In genomic region chr1:44811714-44812151, GRCh38 we compare ENCODE assay signal across 9 cellular contexts. TPM values are rescaled to one million over a fixed set of nuclear protein-coding genes. Genes with fewer than 3 reads are reported as not detected.
DNase-seq lines count a peak whose midpoint lies in the region; ATAC-seq, FAIRE-seq and TF ChIP-seq lines count a peak whose summit lies in the region.
"Had no signal": no experiment of that assay in that cellular context is flagged by ENCODE, and none has a peak within 500 bp of the region (broad histone marks: within the 10 kb centered on the region; RNA-seq: fewer than 3 reads in every experiment).

No MANE protein-coding gene starts in this region.

- POLR2A ChIA-PET in MCF 10A (lab: Yijun Ruan, JAX) (interaction anchor here (2.2 kb wide), 1 partner anchor 12 kb away, joined by 7 read pairs; the partner anchor contains the start of gene PLK3), K562 (lab: Yijun Ruan, JAX) (interaction anchor here (0.6 to 16.9 kb wide), 6 partner anchors 7 to 200 kb away, joined by 3 to 594 read pairs (median 6); partner anchors contain the start of genes RPS8 and UROD)

- dilution Hi-C loops in mammary epithelial cell (cut with HindIII; ENCODE audit: low sequenced_read_pairs): no loop called here

- H3K9me3 Mint-ChIP-seq in MCF 10A (ENCODE audit: unreplicated experiment): no peaks in the 10 kb centered on the region

- H4K20me1 ChIP-seq in mammary epithelial cell (ENCODE audit: insufficient read depth, low read length) (no peaks in the 10 kb centered on the region), K562 (replicated peaks; ENCODE audit: control insufficient read depth, insufficient read depth, low read length) (no peaks in the 10 kb centered on the region)

- H3K4me2 ChIP-seq in mammary epithelial cell (ENCODE audit: insufficient read depth, low read depth, low read length) (no peak overlapping the region), K562 (ENCODE audit: insufficient read depth, low read length) (peak overlapping the region; percentile 13)

- H3K4me1 Mint-ChIP-seq in MCF 10A (ENCODE audit: insufficient read depth, unreplicated experiment): peaks cover 50% of the 10 kb centered on the region

- H2AFZ ChIP-seq in mammary epithelial cell (ENCODE audit: low read depth, low read length): no peak overlapping the region
- H2AFZ ChIP-seq in K562 (ENCODE audit: low read depth, low read length): no peak overlapping the region

- H3K79me2 ChIP-seq in mammary epithelial cell (ENCODE audit: insufficient read depth, low read length) (peaks cover 4% of the 10 kb centered on the region), K562 (ENCODE audit: control insufficient read depth, insufficient read depth, low read length) (peaks cover 13% of the 10 kb centered on the region; the same call in 1 of the 3 replicates)

- no peak for TF ChIP-seq EP300 in K562 (IDR thresholded peaks at IDR 0.05; ENCODE audit: low read length)

- H3K9me1 ChIP-seq in K562 (ENCODE audit: control insufficient read depth, insufficient read depth, low read length): peaks cover 6% of the 10 kb centered on the region

- no peaks in the 10 kb centered on the region for H3K27me3 Mint-ChIP-seq in MCF 10A (ENCODE audit: insufficient read depth, unreplicated experiment)

- peak overlapping the region; percentile 14 for H3K27ac Mint-ChIP-seq in MCF 10A (ENCODE audit: low read depth, unreplicated experiment)

- no peak for TF ChIP-seq RAD21 in K562 (CRISPR knock-in tag; conservative IDR thresholded peaks at IDR 0.05 in 1 of 2, IDR thresholded peaks at IDR 0.05 in 1 of 2)

- no peak for TF ChIP-seq POLR2A in K562 (conservative IDR thresholded peaks at IDR 0.05)
- TF ChIP-seq POLR2A in H54 (IDR thresholded peaks at IDR 0.05; ENCODE audit: low read depth, low read length): no peak

- peaks cover 7% of the 10 kb centered on the region for H3K36me3 ChIP-seq in mammary epithelial cell (ENCODE audit: insufficient read depth, low read length)
- H3K36me3 ChIP-seq in K562 (ENCODE audit: control insufficient read depth, insufficient read depth, low read length): peaks cover 3% of the 10 kb centered on the region; the same call in 2 of the 3 replicates
- peaks cover 3% of the 10 kb centered on the region for H3K36me3 ChIP-seq in lower lobe of right lung
- peaks cover 1% of the 10 kb centered on the region for H3K36me3 ChIP-seq in upper lobe of right lung

- 87% methylated on average over 1 of the region's 3 CpGs for WGBS in mammary epithelial cell (ENCODE audit: low coverage, missing lambda C conversion rate)
- 41% methylated on average over 3 of the region's 3 CpGs for WGBS in K562 (ENCODE audit: insufficient coverage, low coverage, missing lambda C conversion rate)

- H3K4me3 ChIP-seq in mammary epithelial cell (replicated peaks in 1 of 3; ENCODE audit: insufficient read depth in 1 of 3, low read depth in 2 of 3, low read length in 3 of 3) (no peak overlapping the region), K562 (no peak overlapping the region), lower lobe of right lung (no peak overlapping the region), upper lobe of right lung (no peak overlapping the region)

- DNase-seq in MCF 10A (ENCODE audit: unreplicated experiment) (no peak), mammary epithelial cell (no peak), K562 (ENCODE audit: extremely low read depth in 1 of 4, low spot score in 3 of 4) (peak in 2 of 4 experiments; percentile 57 to 69), lower lobe of right lung (peak; percentile 25), upper lobe of right lung (peak; percentile 50), DMS79 (lab: John Stamatoyannopoulos, UW) (no peak), NCI-H510A (lab: John Stamatoyannopoulos, UW) (no peak), H54 (ENCODE audit: insufficient read length, low spot score) (no peak)

- no peak for ATAC-seq in K562
- ATAC-seq in lower lobe of right lung: no peak
- no peak for ATAC-seq in upper lobe of right lung

- no peaks in the 10 kb centered on the region for H3K27me3 ChIP-seq in mammary epithelial cell (ENCODE audit: insufficient read depth, low read length)
- H3K27me3 ChIP-seq in K562 (ENCODE audit: control insufficient read depth in 2 of 2, insufficient read depth in 2 of 2, low read length in 2 of 2): no peaks in the 10 kb centered on the region
- no peaks in the 10 kb centered on the region for H3K27me3 ChIP-seq in lower lobe of right lung (ENCODE audit: low read depth)
- H3K27me3 ChIP-seq in upper lobe of right lung: no peaks in the 10 kb centered on the region

- FAIRE-seq in K562 (lab: Jason Lieb, UNC) (peak; percentile 42), H54 (lab: Jason Lieb, UNC) (no peak)

- CTCF ChIA-PET in MCF 10A (lab: Yijun Ruan, JAX) (interaction anchor here (0.6 to 0.7 kb wide), 3 partner anchors 18 to 36 kb away, joined by 3 read pairs; no protein-coding TSS in a partner anchor), mammary epithelial cell (lab: Charles Lee; ENCODE audit: low non-redundant PET) (no interaction called here), K562 (lab: Yijun Ruan, JAX; ENCODE audit: low intra/inter-chr PET ratio) (no interaction called here)

- BruUV-seq in MCF 10A (replicated peaks; lab: Mats Ljungman, UMichigan) (no TSS peak), mammary epithelial cell (replicated peaks; lab: Mats Ljungman, UMichigan) (no TSS peak), K562 (replicated peaks; lab: Mats Ljungman, UMichigan) (no TSS peak)

- in situ Hi-C loops in mammary epithelial cell (cut with MboI; ENCODE audit: low sequenced_read_pairs in 2 of 2): no loop called here
- in situ Hi-C loops in K562 (cut with MboI): no loop called here

- no peak overlapping the region for H3K27ac ChIP-seq in mammary epithelial cell (ENCODE audit: insufficient read depth, low read depth, low read length)
- H3K27ac ChIP-seq in K562 (ENCODE audit: extremely low read depth, low read depth, low read length): peak overlapping the region; percentile 29; the same call in 1 of the 3 replicates
- H3K27ac ChIP-seq in lower lobe of right lung: peak overlapping the region; percentile 100
- H3K27ac ChIP-seq in upper lobe of right lung: peak overlapping the region; percentile 100

- H3K36me3 Mint-ChIP-seq in MCF 10A (ENCODE audit: insufficient read depth, unreplicated experiment): peaks cover 65% of the 10 kb centered on the region

- H3K4me1 ChIP-seq in mammary epithelial cell (ENCODE audit: insufficient read depth, low read length) (peaks cover 68% of the 10 kb centered on the region), K562 (replicated peaks in 1 of 2; ENCODE audit: control insufficient read depth in 2 of 2, insufficient read depth in 2 of 2, low read length in 2 of 2) (peaks cover 53 to 57% of the 10 kb centered on the region in 2 experiments), lower lobe of right lung (peaks cover 86% of the 10 kb centered on the region), upper lobe of right lung (peaks cover 65% of the 10 kb centered on the region)

- H3K9me3 ChIP-seq in mammary epithelial cell (replicated peaks; ENCODE audit: insufficient read depth, low read length) (no peaks in the 10 kb centered on the region), K562 (replicated peaks; ENCODE audit: control insufficient read depth, insufficient read depth, low read depth, low read length) (no peaks in the 10 kb centered on the region; the same call in 1 of the 2 replicates), lower lobe of right lung (no peaks in the 10 kb centered on the region), upper lobe of right lung (no peaks in the 10 kb centered on the region)

- TF ChIP-seq CTCF in MCF 10A (IDR thresholded peaks at IDR 0.05; ENCODE audit: unreplicated experiment) (no peak), mammary epithelial cell (conservative IDR thresholded peaks at IDR 0.05 in 1 of 2, IDR thresholded peaks at IDR 0.05 in 1 of 2; ENCODE audit: extremely low read depth in 1 of 2, insufficient read depth in 1 of 2, low read depth in 1 of 2, low read length in 2 of 2) (no peak), K562 (IDR thresholded peaks at IDR 0.05 in 2 of 3, conservative IDR thresholded peaks at IDR 0.05 in 1 of 3; ENCODE audit: insufficient read depth in 2 of 3, low read depth in 1 of 3, low read length in 3 of 3) (no peak), lower lobe of right lung (IDR thresholded peaks at IDR 0.05) (no peak), upper lobe of right lung (IDR thresholded peaks at IDR 0.05) (no peak)

- H3K9ac ChIP-seq in mammary epithelial cell (ENCODE audit: insufficient read depth, low read length) (no peak overlapping the region), K562 (ENCODE audit: insufficient read depth in 1 of 2, low read depth in 2 of 2, low read length in 2 of 2) (peak overlapping the region in 1 of 2 experiments; percentile 50; a peak in 2 of 4 replicates)

- H3K4me3 Mint-ChIP-seq in MCF 10A (ENCODE audit: unreplicated experiment): no peak overlapping the region

- intact Hi-C loops in MCF 10A (cut with micrococcal nuclease) (no loop called here), mammary epithelial cell (cut with micrococcal nuclease) (no loop called here), K562 (cut with micrococcal nuclease) (no loop called here), lower lobe of right lung (cut with DNase I) (no loop called here), upper lobe of right lung (cut with DNase I) (no loop called here)

RNA-seq across cellular contexts. Expression of gene BTBD19, which starts 3.4 kb away (rescaled TPM):
- total RNA-seq in MCF 10A (2022) (11.7 and 15.5 TPM in 2 replicates), mammary epithelial cell (10 to 100 TPM in 1 of 2 donors, 1 to 10 TPM in 1; 2.3 to 27.3 TPM), K562 (2014; rRNA removed) (0.73 and 1.5 TPM in 2 replicates), K562 (2014; rRNA removed; fragmentation: Illumina TruSeq; extraction: Trizol) (0.32 and 0.76 TPM in 2 replicates), K562 (2015; rRNA removed; fragmentation: Illumina TruSeq; extraction: Trizol) (0.41 and 0.72 TPM in 2 replicates), K562 (2021) (1.7 and 2.0 TPM in 2 replicates), lower lobe of right lung (8.7 TPM), upper lobe of right lung (9.2 TPM)
- polyA plus RNA-seq in mammary epithelial cell (4.6 TPM), K562 (2011; rRNA removed) (1.4 and 1.5 TPM in 2 replicates), K562 (2014; fragmentation: Illumina TruSeq; extraction: Trizol) (0.95 and 1.4 TPM in 2 replicates), K562 (2014; fragmentation: Nextera tagmentation; extraction: Ambion mirVana) (under 1 TPM; 0.22 to 0.38 TPM), K562 (2014; rRNA removed) (1.8 and 1.9 TPM in 2 replicates)
- 22.7 TPM for polyA minus RNA-seq in mammary epithelial cell
- total RNA-seq in K562 (2011; cell fraction: chromatin; rRNA removed; ENCODE audit: low replicate concordance): 7.6 and 19.8 TPM in 2 replicates
- total RNA-seq in K562 (2011; cell fraction: nucleolus; rRNA removed): 8.9 and 14.7 TPM in 2 replicates
- 8.6 and 18.8 TPM in 2 replicates for total RNA-seq in K562 (2011; cell fraction: nucleoplasm; rRNA removed)
- polyA plus RNA-seq in K562 (2011; cell fraction: cytosol; rRNA removed): 0.86 and 1.3 TPM in 2 replicates
- polyA plus RNA-seq in K562 (2011; cell fraction: nucleus; rRNA removed): 5.9 and 14.9 TPM in 2 replicates
- polyA plus RNA-seq in K562 (2012): 1.6 and 2.0 TPM in 2 replicates
- polyA minus RNA-seq in K562 (2011; rRNA and poly(A)+ RNA removed): 0.75 and 1.1 TPM in 2 replicates
- 1.8 TPM in 1 of 2 replicates, not detected in the other for polyA minus RNA-seq in K562 (2011; cell fraction: cytosol; rRNA and poly(A)+ RNA removed)
- 4.9 and 5.0 TPM in 2 replicates for polyA minus RNA-seq in K562 (2011; cell fraction: nucleus; rRNA and poly(A)+ RNA removed)

RNA-seq across cellular contexts. Expression of gene DYNLT4, which starts 4.6 kb away (rescaled TPM):
- not detected in 2 replicates for total RNA-seq in MCF 10A (2022)
- total RNA-seq in mammary epithelial cell: not detected
- not detected for polyA plus RNA-seq in mammary epithelial cell
- not detected for polyA minus RNA-seq in mammary epithelial cell
- not detected in 2 replicates for total RNA-seq in K562 (2011; cell fraction: chromatin; rRNA removed; ENCODE audit: low replicate concordance)
- total RNA-seq in K562 (2011; cell fraction: nucleolus; rRNA removed): 0.83 and 2.2 TPM in 2 replicates
- total RNA-seq in K562 (2011; cell fraction: nucleoplasm; rRNA removed): 0.59 TPM in 1 of 2 replicates, not detected in the other
- 0.73 TPM in 1 of 2 replicates, not detected in the other for total RNA-seq in K562 (2014; rRNA removed)
- not detected in 2 replicates for total RNA-seq in K562 (2014; rRNA removed; fragmentation: Illumina TruSeq; extraction: Trizol)
- total RNA-seq in K562 (2015; rRNA removed; fragmentation: Illumina TruSeq; extraction: Trizol): not detected in 2 replicates
- total RNA-seq in K562 (2021): 0.29 TPM in 1 of 2 replicates, not detected in the other
- polyA plus RNA-seq in K562 (2011; rRNA removed): 0.11 TPM in 1 of 2 replicates, not detected in the other
- polyA plus RNA-seq in K562 (2011; cell fraction: cytosol; rRNA removed): 0.13 TPM in 1 of 2 replicates, not detected in the other
- 0.38 and 0.57 TPM in 2 replicates for polyA plus RNA-seq in K562 (2011; cell fraction: nucleus; rRNA removed)
- 0.10 and 0.18 TPM in 2 replicates for polyA plus RNA-seq in K562 (2012)
- polyA plus RNA-seq in K562 (2014; fragmentation: Illumina TruSeq; extraction: Trizol): not detected in 2 replicates
- polyA plus RNA-seq in K562 (2014; fragmentation: Nextera tagmentation; extraction: Ambion mirVana): not detected
- not detected in 2 replicates for polyA plus RNA-seq in K562 (2014; rRNA removed)
- not detected in 2 replicates for polyA minus RNA-seq in K562 (2011; rRNA and poly(A)+ RNA removed)
- polyA minus RNA-seq in K562 (2011; cell fraction: cytosol; rRNA and poly(A)+ RNA removed): not detected in 2 replicates
- 0.44 and 0.54 TPM in 2 replicates for polyA minus RNA-seq in K562 (2011; cell fraction: nucleus; rRNA and poly(A)+ RNA removed)
- total RNA-seq in lower lobe of right lung: 5.2 TPM
- total RNA-seq in upper lobe of right lung: not detected
- total RNA-seq: temporal lobe had no signal

RNA-seq across cellular contexts. Expression of gene PLK3, which starts 11.6 kb away (rescaled TPM):
- 47.2 and 68.0 TPM in 2 replicates for total RNA-seq in MCF 10A (2022)
- total RNA-seq in mammary epithelial cell: 100 to 1,000 TPM in 1 of 2 donors, 10 to 100 TPM in 1; 53.5 to 101 TPM
- polyA plus RNA-seq in mammary epithelial cell: 54.6 TPM
- polyA minus RNA-seq in mammary epithelial cell: 73.4 TPM
- 66.7 and 212 TPM in 2 replicates for total RNA-seq in K562 (2011; cell fraction: chromatin; rRNA removed; ENCODE audit: low replicate concordance)
- total RNA-seq in K562 (2011; cell fraction: nucleolus; rRNA removed): 133 and 170 TPM in 2 replicates
- total RNA-seq in K562 (2011; cell fraction: nucleoplasm; rRNA removed): 70.2 and 84.7 TPM in 2 replicates
- total RNA-seq in K562 (2014; rRNA removed): 15.3 and 17.4 TPM in 2 replicates
- 5.2 and 6.6 TPM in 2 replicates for total RNA-seq in K562 (2014; rRNA removed; fragmentation: Illumina TruSeq; extraction: Trizol)
- total RNA-seq in K562 (2015; rRNA removed; fragmentation: Illumina TruSeq; extraction: Trizol): 5.8 and 7.7 TPM in 2 replicates
- 17.9 and 19.3 TPM in 2 replicates for total RNA-seq in K562 (2021)
- polyA plus RNA-seq in K562 (2011; rRNA removed): 11.0 and 15.5 TPM in 2 replicates
- polyA plus RNA-seq in K562 (2011; cell fraction: cytosol; rRNA removed): 14.0 and 19.5 TPM in 2 replicates
- polyA plus RNA-seq in K562 (2011; cell fraction: nucleus; rRNA removed): 73.9 and 132 TPM in 2 replicates
- polyA plus RNA-seq in K562 (2012): 10.1 and 18.5 TPM in 2 replicates
- 12.2 and 14.0 TPM in 2 replicates for polyA plus RNA-seq in K562 (2014; fragmentation: Illumina TruSeq; extraction: Trizol)
- 1 to 10 TPM in 1 of 2 experiments, under 1 TPM in 1; 0.52 to 1.9 TPM for polyA plus RNA-seq in K562 (2014; fragmentation: Nextera tagmentation; extraction: Ambion mirVana)
- polyA plus RNA-seq in K562 (2014; rRNA removed): 22.7 and 24.2 TPM in 2 replicates
- polyA minus RNA-seq in K562 (2011; rRNA and poly(A)+ RNA removed): 5.5 and 7.4 TPM in 2 replicates
- polyA minus RNA-seq in K562 (2011; cell fraction: cytosol; rRNA and poly(A)+ RNA removed): 7.5 and 8.9 TPM in 2 replicates
- polyA minus RNA-seq in K562 (2011; cell fraction: nucleus; rRNA and poly(A)+ RNA removed): 34.8 and 42.1 TPM in 2 replicates
- total RNA-seq in lower lobe of right lung: 27.7 TPM
- 38.8 TPM for total RNA-seq in upper lobe of right lung

RNA-seq across cellular contexts. Expression of gene BEST4, which starts 23.8 kb away (rescaled TPM):
- 0.35 and 0.49 TPM in 2 replicates for total RNA-seq in MCF 10A (2022)
- total RNA-seq in mammary epithelial cell: under 1 TPM; 0.33 to 0.52 TPM
- 0.39 TPM for polyA plus RNA-seq in mammary epithelial cell
- not detected for polyA minus RNA-seq in mammary epithelial cell
- 0.23 TPM in 1 of 2 replicates, not detected in the other for total RNA-seq in K562 (2011; cell fraction: chromatin; rRNA removed; ENCODE audit: low replicate concordance)
- not detected in 2 replicates for total RNA-seq in K562 (2011; cell fraction: nucleolus; rRNA removed)
- total RNA-seq in K562 (2011; cell fraction: nucleoplasm; rRNA removed): 0.38 TPM in 1 of 2 replicates, not detected in the other
- not detected in 2 replicates for total RNA-seq in K562 (2014; rRNA removed)
- total RNA-seq in K562 (2014; rRNA removed; fragmentation: Illumina TruSeq; extraction: Trizol): not detected in 2 replicates
- not detected in 2 replicates for total RNA-seq in K562 (2015; rRNA removed; fragmentation: Illumina TruSeq; extraction: Trizol)
- not detected in 2 replicates for total RNA-seq in K562 (2021)
- polyA plus RNA-seq in K562 (2011; rRNA removed): 0.05 and 0.07 TPM in 2 replicates
- 0.07 and 0.13 TPM in 2 replicates for polyA plus RNA-seq in K562 (2011; cell fraction: cytosol; rRNA removed)
- polyA plus RNA-seq in K562 (2011; cell fraction: nucleus; rRNA removed): 0.24 and 0.60 TPM in 2 replicates
- polyA plus RNA-seq in K562 (2012): 0.04 and 0.06 TPM in 2 replicates
- polyA plus RNA-seq in K562 (2014; fragmentation: Illumina TruSeq; extraction: Trizol): not detected in 2 replicates
- polyA plus RNA-seq in K562 (2014; fragmentation: Nextera tagmentation; extraction: Ambion mirVana): not detected
- polyA plus RNA-seq in K562 (2014; rRNA removed): 0.11 TPM in 1 of 2 replicates, not detected in the other
- polyA minus RNA-seq in K562 (2011; rRNA and poly(A)+ RNA removed): not detected in 2 replicates
- polyA minus RNA-seq in K562 (2011; cell fraction: cytosol; rRNA and poly(A)+ RNA removed): not detected in 2 replicates
- not detected in 2 replicates for polyA minus RNA-seq in K562 (2011; cell fraction: nucleus; rRNA and poly(A)+ RNA removed)
- 1.7 TPM for total RNA-seq in lower lobe of right lung
- total RNA-seq in upper lobe of right lung: not detected

RNA-seq across cellular contexts. Expression of gene PTCH2, which starts 31.3 kb away (rescaled TPM):
- 0.56 and 0.79 TPM in 2 replicates for total RNA-seq in MCF 10A (2022)
- under 1 TPM; under 0.01 to 0.33 TPM for total RNA-seq in mammary epithelial cell
- polyA plus RNA-seq in mammary epithelial cell: 0.03 TPM
- polyA minus RNA-seq in mammary epithelial cell: not detected
- 1.5 and 3.4 TPM in 2 replicates for total RNA-seq in K562 (2011; cell fraction: chromatin; rRNA removed; ENCODE audit: low replicate concordance)
- total RNA-seq in K562 (2011; cell fraction: nucleolus; rRNA removed): 1.3 and 1.8 TPM in 2 replicates
- total RNA-seq in K562 (2011; cell fraction: nucleoplasm; rRNA removed): 1.6 and 2.1 TPM in 2 replicates
- total RNA-seq in K562 (2014; rRNA removed): 0.16 TPM in 1 of 2 replicates, not detected in the other
- total RNA-seq in K562 (2014; rRNA removed; fragmentation: Illumina TruSeq; extraction: Trizol): 16.8 and 20.5 TPM in 2 replicates
- 21.5 and 27.3 TPM in 2 replicates for total RNA-seq in K562 (2015; rRNA removed; fragmentation: Illumina TruSeq; extraction: Trizol)
- 3.0 TPM in 2 replicates for total RNA-seq in K562 (2021)
- polyA plus RNA-seq in K562 (2011; rRNA removed): 0.25 and 0.51 TPM in 2 replicates
- polyA plus RNA-seq in K562 (2011; cell fraction: cytosol; rRNA removed): 0.37 and 0.43 TPM in 2 replicates
- 2.4 and 3.4 TPM in 2 replicates for polyA plus RNA-seq in K562 (2011; cell fraction: nucleus; rRNA removed)
- polyA plus RNA-seq in K562 (2012): 0.40 and 0.87 TPM in 2 replicates
- polyA plus RNA-seq in K562 (2014; fragmentation: Illumina TruSeq; extraction: Trizol): 0.33 and 0.35 TPM in 2 replicates
- polyA plus RNA-seq in K562 (2014; fragmentation: Nextera tagmentation; extraction: Ambion mirVana): under 1 TPM; 0.15 to 0.25 TPM
- polyA plus RNA-seq in K562 (2014; rRNA removed): 0.39 and 0.64 TPM in 2 replicates
- 0.14 and 0.21 TPM in 2 replicates for polyA minus RNA-seq in K562 (2011; rRNA and poly(A)+ RNA removed)
- polyA minus RNA-seq in K562 (2011; cell fraction: cytosol; rRNA and poly(A)+ RNA removed): 1.6 and 6.8 TPM in 2 replicates
- 0.54 and 1.4 TPM in 2 replicates for polyA minus RNA-seq in K562 (2011; cell fraction: nucleus; rRNA and poly(A)+ RNA removed)
- 1.0 TPM for total RNA-seq in lower lobe of right lung
- 0.64 TPM for total RNA-seq in upper lobe of right lung

Comparison
In these comparisons a context has a peak if more than half of its experiments do, and no peak if none do; other contexts are left out.
1. DNase-seq: peak in lower lobe of right lung (single experiment) and upper lobe of right lung (single experiment); none in MCF 10A (single experiment), mammary epithelial cell (single experiment), DMS79 (single experiment), NCI-H510A (single experiment) and H54 (single experiment).